Comparison of ENCODE assay signal across 1 cellular context in genomic region chr20:22511943-22512910, GRCh38.
TF ChIP-seq lines count a peak whose summit lies in the region.

No MANE protein-coding gene starts in this region.

TF ChIP-seq in HepG2, 621 proteins besides CTCF, POLR2A, EP300 and RAD21 (continued from another document and continues in another):
- TF ChIP-seq ZBTB33 (CRISPR knock-in tag; IDR thresholded peaks at IDR 0.05): peak; percentile 33; the same call in 1 of the 2 replicates
- TF ChIP-seq HOXA3 (CRISPR knock-in tag; IDR thresholded peaks at IDR 0.05): peak; percentile 94
- TF ChIP-seq NR2C2 (CRISPR knock-in tag; IDR thresholded peaks at IDR 0.05; ENCODE audit: borderline replicate concordance): peak; percentile 69; the same call in 1 of the 2 replicates
- TF ChIP-seq ZNF704 (CRISPR knock-in tag; IDR thresholded peaks at IDR 0.05; ENCODE audit: borderline replicate concordance): no peak
- peak; percentile 59 for TF ChIP-seq MTA1 (CRISPR knock-in tag; IDR thresholded peaks at IDR 0.05; ENCODE audit: borderline replicate concordance)
- TF ChIP-seq ZBTB40 (IDR thresholded peaks at IDR 0.05): no peak
- peak; percentile 70 for TF ChIP-seq ZBTB40 (CRISPR knock-in tag; IDR thresholded peaks at IDR 0.05)
- TF ChIP-seq LRRFIP1 (CRISPR knock-in tag; conservative IDR thresholded peaks at IDR 0.05): no peak
- 0 out of 2 replicates have a peak, but pooled peaks have one; percentile 37 for TF ChIP-seq SRY (CRISPR knock-in tag; IDR thresholded peaks at IDR 0.05)
- no peak for TF ChIP-seq SMAD9 (CRISPR knock-in tag; IDR thresholded peaks at IDR 0.05)
- TF ChIP-seq CAMTA2 (CRISPR knock-in tag; IDR thresholded peaks at IDR 0.05; ENCODE audit: borderline replicate concordance): no peak
- TF ChIP-seq ZBTB38 (CRISPR knock-in tag; IDR thresholded peaks at IDR 0.05): peak; percentile 88
- TF ChIP-seq MBD4 (IDR thresholded peaks at IDR 0.05; ENCODE audit: borderline replicate concordance, low read length): peak; percentile 99
- no peak for TF ChIP-seq GPBP1L1 (CRISPR knock-in tag; IDR thresholded peaks at IDR 0.05)
- TF ChIP-seq ELF4 (CRISPR knock-in tag; IDR thresholded peaks at IDR 0.05; ENCODE audit: borderline replicate concordance): no peak
- peak; percentile 94 for TF ChIP-seq ZBTB7A (CRISPR knock-in tag; IDR thresholded peaks at IDR 0.05)
- 0 out of 2 replicates have a peak, but pooled peaks have one; percentile 6 for TF ChIP-seq NFAT5 (CRISPR knock-in tag; IDR thresholded peaks at IDR 0.05)
- TF ChIP-seq ZHX1 (CRISPR knock-in tag; IDR thresholded peaks at IDR 0.05; ENCODE audit: low read depth): peak; percentile 86; the same call in 1 of the 2 replicates
- TF ChIP-seq ZNF768 (CRISPR knock-in tag; IDR thresholded peaks at IDR 0.05): 0 out of 2 replicates have a peak, but pooled peaks have one; percentile 47
- TF ChIP-seq NFE2 (CRISPR knock-in tag; IDR thresholded peaks at IDR 0.05): no peak
- TF ChIP-seq NR2F1 (CRISPR knock-in tag; IDR thresholded peaks at IDR 0.05): peak; percentile 31 to 53; a peak in 1 of 4 replicates
- no peak for TF ChIP-seq ZKSCAN5 (CRISPR knock-in tag; IDR thresholded peaks at IDR 0.05)
- peak; percentile 87 for TF ChIP-seq RBFOX2 (IDR thresholded peaks at IDR 0.05; ENCODE audit: low read depth, low read length)
- TF ChIP-seq ZGPAT (CRISPR knock-in tag; IDR thresholded peaks at IDR 0.05): peak; percentile 94
